1 cellular context compared by ENCODE assay signal in genomic region chr1:27530192-27530591, GRCh38.
A peak's percentile ranks its signal among the peaks of the same experiment; 100 is the strongest.
TF ChIP-seq lines count a peak whose summit lies in the region.

No MANE protein-coding gene starts in this region.

TF ChIP-seq in K562, 482 proteins besides CTCF, POLR2A, EP300 and RAD21:
- no peak for TF ChIP-seq ZNF639 (CRISPR knock-in tag; conservative IDR thresholded peaks at IDR 0.05 in 1 of 2, IDR thresholded peaks at IDR 0.05 in 1 of 2)
- TF ChIP-seq MECOM (CRISPR knock-in tag; IDR thresholded peaks at IDR 0.05) = no peak
- no peak for TF ChIP-seq YY1 (IDR thresholded peaks at IDR 0.05; ENCODE audit: borderline replicate concordance in 1 of 3, control insufficient read depth in 1 of 3, extremely low read depth in 1 of 3, insufficient read depth in 3 of 3, insufficient read length in 1 of 3, insufficient replicate concordance in 2 of 3, low read depth in 1 of 3, low read length in 2 of 3)
- TF ChIP-seq, protein P1, sequence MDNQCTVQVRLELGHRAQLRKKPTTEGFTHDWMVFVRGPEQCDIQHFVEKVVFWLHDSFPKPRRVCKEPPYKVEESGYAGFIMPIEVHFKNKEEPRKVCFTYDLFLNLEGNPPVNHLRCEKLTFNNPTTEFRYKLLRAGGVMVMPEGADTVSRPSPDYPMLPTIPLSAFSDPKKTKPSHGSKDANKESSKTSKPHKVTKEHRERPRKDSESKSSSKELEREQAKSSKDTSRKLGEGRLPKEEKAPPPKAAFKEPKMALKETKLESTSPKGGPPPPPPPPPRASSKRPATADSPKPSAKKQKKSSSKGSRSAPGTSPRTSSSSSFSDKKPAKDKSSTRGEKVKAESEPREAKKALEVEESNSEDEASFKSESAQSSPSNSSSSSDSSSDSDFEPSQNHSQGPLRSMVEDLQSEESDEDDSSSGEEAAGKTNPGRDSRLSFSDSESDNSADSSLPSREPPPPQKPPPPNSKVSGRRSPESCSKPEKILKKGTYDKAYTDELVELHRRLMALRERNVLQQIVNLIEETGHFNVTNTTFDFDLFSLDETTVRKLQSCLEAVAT (IDR thresholded peaks at IDR 0.05) = 0 out of 4 replicates have a peak, but pooled peaks of 1 of the 2 experiments have one; percentile 33
- TF ChIP-seq, protein P2, sequence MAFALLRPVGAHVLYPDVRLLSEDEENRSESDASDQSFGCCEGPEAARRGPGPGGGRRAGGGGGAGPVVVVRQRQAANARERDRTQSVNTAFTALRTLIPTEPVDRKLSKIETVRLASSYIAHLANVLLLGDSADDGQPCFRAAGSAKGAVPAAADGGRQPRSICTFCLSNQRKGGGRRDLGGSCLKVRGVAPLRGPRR (CRISPR knock-in tag; IDR thresholded peaks at IDR 0.05) = no peak
- no peak for TF ChIP-seq ZNF586 (CRISPR knock-in tag; conservative IDR thresholded peaks at IDR 0.05)
- TF ChIP-seq, protein P3, sequence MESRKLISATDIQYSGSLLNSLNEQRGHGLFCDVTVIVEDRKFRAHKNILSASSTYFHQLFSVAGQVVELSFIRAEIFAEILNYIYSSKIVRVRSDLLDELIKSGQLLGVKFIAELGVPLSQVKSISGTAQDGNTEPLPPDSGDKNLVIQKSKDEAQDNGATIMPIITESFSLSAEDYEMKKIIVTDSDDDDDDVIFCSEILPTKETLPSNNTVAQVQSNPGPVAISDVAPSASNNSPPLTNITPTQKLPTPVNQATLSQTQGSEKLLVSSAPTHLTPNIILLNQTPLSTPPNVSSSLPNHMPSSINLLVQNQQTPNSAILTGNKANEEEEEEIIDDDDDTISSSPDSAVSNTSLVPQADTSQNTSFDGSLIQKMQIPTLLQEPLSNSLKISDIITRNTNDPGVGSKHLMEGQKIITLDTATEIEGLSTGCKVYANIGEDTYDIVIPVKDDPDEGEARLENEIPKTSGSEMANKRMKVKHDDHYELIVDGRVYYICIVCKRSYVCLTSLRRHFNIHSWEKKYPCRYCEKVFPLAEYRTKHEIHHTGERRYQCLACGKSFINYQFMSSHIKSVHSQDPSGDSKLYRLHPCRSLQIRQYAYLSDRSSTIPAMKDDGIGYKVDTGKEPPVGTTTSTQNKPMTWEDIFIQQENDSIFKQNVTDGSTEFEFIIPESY (CRISPR knock-in tag; IDR thresholded peaks at IDR 0.05) = peak; percentile 50; the same call in 1 of the 2 replicates
- 0 out of 2 replicates have a peak, but pooled peaks have one; percentile 52 for TF ChIP-seq GTF2E2 (tag; IDR thresholded peaks at IDR 0.05)
- TF ChIP-seq RNF2 (IDR thresholded peaks at IDR 0.05) = no peak
- TF ChIP-seq E4F1 (CRISPR knock-in tag; IDR thresholded peaks at IDR 0.05; ENCODE audit: borderline replicate concordance) = no peak
